Comparison of ENCODE assay signal across 1 cellular context in genomic region chr4:139938414-139938813, GRCh38.
TF ChIP-seq lines count a peak whose summit lies in the region.

No MANE protein-coding gene starts in this region.

TF ChIP-seq in SK-N-SH treated with all-trans-retinoic acid at 6 μM for 48 hours, 23 proteins besides CTCF, POLR2A, EP300 and RAD21 (continued from another document):
- TF ChIP-seq TSHZ2 (CRISPR knock-in tag; IDR thresholded peaks at IDR 0.05) (no peak), ZFP30 (CRISPR knock-in tag; IDR thresholded peaks at IDR 0.05) (no peak), GLIS3 (CRISPR knock-in tag; IDR thresholded peaks at IDR 0.05) (no peak), ZFP3 (CRISPR knock-in tag; IDR thresholded peaks at IDR 0.05) (no peak), PPARA (CRISPR knock-in tag; IDR thresholded peaks at IDR 0.05; ENCODE audit: borderline replicate concordance) (no peak)
- TF ChIP-seq, protein P1, sequence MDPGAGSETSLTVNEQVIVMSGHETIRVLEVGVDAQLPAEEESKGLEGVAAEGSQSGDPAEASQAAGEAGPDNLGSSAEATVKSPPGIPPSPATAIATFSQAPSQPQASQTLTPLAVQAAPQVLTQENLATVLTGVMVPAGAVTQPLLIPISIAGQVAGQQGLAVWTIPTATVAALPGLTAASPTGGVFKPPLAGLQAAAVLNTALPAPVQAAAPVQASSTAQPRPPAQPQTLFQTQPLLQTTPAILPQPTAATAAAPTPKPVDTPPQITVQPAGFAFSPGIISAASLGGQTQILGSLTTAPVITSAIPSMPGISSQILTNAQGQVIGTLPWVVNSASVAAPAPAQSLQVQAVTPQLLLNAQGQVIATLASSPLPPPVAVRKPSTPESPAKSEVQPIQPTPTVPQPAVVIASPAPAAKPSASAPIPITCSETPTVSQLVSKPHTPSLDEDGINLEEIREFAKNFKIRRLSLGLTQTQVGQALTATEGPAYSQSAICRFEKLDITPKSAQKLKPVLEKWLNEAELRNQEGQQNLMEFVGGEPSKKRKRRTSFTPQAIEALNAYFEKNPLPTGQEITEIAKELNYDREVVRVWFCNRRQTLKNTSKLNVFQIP (CRISPR knock-in tag; IDR thresholded peaks at IDR 0.05; ENCODE audit: borderline replicate concordance, low read depth), result no peak
TF ChIP-seq in SK-N-SH treated with all-trans-retinoic acid at 6 μM for 48 hours: peak in this region for 0.
